Comparison of ENCODE assay signal across 25 cellular contexts in genomic region chr2:205936446-205936845, GRCh38.
A peak's percentile ranks its signal among the peaks of the same experiment; 100 is the strongest.
DNase-seq lines count a peak whose midpoint lies in the region; ATAC-seq, FAIRE-seq and TF ChIP-seq lines count a peak whose summit lies in the region.
"Had no signal": no experiment of that assay in that cellular context is flagged by ENCODE, and none has a peak within 500 bp of the region (broad histone marks: within the 10 kb centered on the region; RNA-seq: fewer than 3 reads in every experiment).

No MANE protein-coding gene starts in this region.

- H3K9me2 ChIP-seq in GM23248 (ENCODE audit: insufficient read depth), result no peaks in the 10 kb centered on the region

- H3K9me3 ChIP-seq in GM23248 (ENCODE audit: low read depth) (no peaks in the 10 kb centered on the region), endothelial cell of umbilical vein (replicated peaks; ENCODE audit: control insufficient read depth, insufficient read depth, low read length) (no peaks in the 10 kb centered on the region), right atrium auricular region (no peaks in the 10 kb centered on the region)
- H3K9me3 ChIP-seq: BE2C, Caco-2 had no signal

- intact Hi-C loops in endothelial cell of umbilical vein (cut with micrococcal nuclease), result no loop called here
- intact Hi-C loops in sciatic nerve (cut with DNase I), result no loop called here

- no TSS peak for BruUV-seq in endothelial cell of umbilical vein (replicated peaks; lab: Mats Ljungman, UMichigan)

- no peak overlapping the region for H3K27ac Mint-ChIP-seq in stimulated activated memory B cell treated with anti-CD40 and anti-IgM and Interleukin-4, amounts not matched to agents 10 μg/mL and 1 μg/mL and 100 μg/mL, for 72 hours
- H3K27ac Mint-ChIP-seq: CD4-positive, CD25-positive, alpha-beta regulatory T cell had no signal

- ATAC-seq in sciatic nerve (peak; percentile 35), HG02798 (IDR thresholded peaks at IDR 0.05; ENCODE audit: poor library complexity, unreplicated experiment) (no peak)
- no peak for ATAC-seq in stimulated activated memory B cell treated with anti-CD40 and anti-IgM and Interleukin-4, amounts not matched to agents 10 μg/mL and 1 μg/mL and 100 μg/mL, for 72 hours
- ATAC-seq: SK-N-SH treated with all-trans-retinoic acid at 6 μM for 48 hours had no signal

- in situ Hi-C loops in GM23248 (cut with MboI), result no loop called here

- H3K27me3 Mint-ChIP-seq in stimulated activated memory B cell treated with anti-CD40 and anti-IgM and Interleukin-4, amounts not matched to agents 10 μg/mL and 1 μg/mL and 100 μg/mL, for 72 hours, result peaks cover 18% of the 10 kb centered on the region

- H3K4me3 ChIP-seq in GM23248, result no peak overlapping the region
- H3K4me3 ChIP-seq in endothelial cell of umbilical vein (replicated peaks in 1 of 3; ENCODE audit: insufficient read depth in 1 of 3, low read depth in 1 of 3, low read length in 3 of 3), result no peak overlapping the region
- no peak overlapping the region for H3K4me3 ChIP-seq in right atrium auricular region

- H2AFZ ChIP-seq in GM23248 (no peak overlapping the region), endothelial cell of umbilical vein (ENCODE audit: low read depth, low read length) (peak overlapping the region; percentile 24)

- 28 to 31% methylated on average over 10 of the region's 10 CpGs for WGBS in GM23248 (ENCODE audit: low coverage in 1 of 2, low lambda C conversion rate in 2 of 2, missing lambda C conversion rate in 2 of 2), 2 experiments

- H4K20me1 ChIP-seq in GM23248 (ENCODE audit: insufficient read depth) (no peaks in the 10 kb centered on the region), endothelial cell of umbilical vein (replicated peaks; ENCODE audit: control insufficient read depth, extremely low read depth, insufficient read depth, low read length) (no peaks in the 10 kb centered on the region)

- H3K36me3 Mint-ChIP-seq in stimulated activated memory B cell treated with anti-CD40 and anti-IgM and Interleukin-4, amounts not matched to agents 10 μg/mL and 1 μg/mL and 100 μg/mL, for 72 hours, result no peaks in the 10 kb centered on the region
- H3K36me3 Mint-ChIP-seq: CD4-positive, CD25-positive, alpha-beta regulatory T cell had no signal

- dilution Hi-C loops in endothelial cell of umbilical vein (cut with MboI; ENCODE audit: extremely low pct_ligation_motif_present, low sequenced_read_pairs), result no loop called here

- no peaks in the 10 kb centered on the region for H3K36me3 ChIP-seq in GM23248 (ENCODE audit: low read depth)
- no peaks in the 10 kb centered on the region for H3K36me3 ChIP-seq in endothelial cell of umbilical vein (ENCODE audit: control insufficient read depth in 2 of 2, extremely low read depth in 1 of 2, insufficient read depth in 2 of 2, low read length in 2 of 2)
- no peaks in the 10 kb centered on the region for H3K36me3 ChIP-seq in right atrium auricular region
- H3K36me3 ChIP-seq: BE2C had no signal

- DNase-seq in AG08395 (ENCODE audit: low spot score), result peak; percentile 42
- DNase-seq in GM23248, result peak; percentile 14
- no peak for DNase-seq in endothelial cell of umbilical vein (ENCODE audit: low read depth, low spot score)
- DNase-seq in sciatic nerve (ENCODE audit: low spot score), result no peak
- DNase-seq in right atrium auricular region (ENCODE audit: low spot score), result no peak
- DNase-seq in activated T-cell treated with anti-CD3 and anti-CD28 coated beads, Interleukin-2, amount 50 U/mL, for 48 hours, result no peak
- DNase-seq: 8988T; BE2C; CD4-positive, CD25-positive, alpha-beta regulatory T cell; DMS 273 treated with DMSO at 0.1 percent for 48 hours; DND-41; Karpas-422; MV-4-11; NCI-H1105 treated with DMSO at 0.1 percent for 48 hours; NCI-H2029 treated with DMSO at 0.1 percent for 48 hours; NCI-H226; NCI-H510A treated with DMSO at 0.1 percent for 48 hours; NCI-H748 treated with DMSO at 0.1 percent for 48 hours; SHP77 treated with DMSO at 0.1 percent for 48 hours had no signal

- TF ChIP-seq POLR2A in endothelial cell of umbilical vein (IDR thresholded peaks at IDR 0.05; ENCODE audit: low read depth, low read length), result no peak

- peaks cover 9% of the 10 kb centered on the region; the same call in 1 of the 2 replicates for H3K27me3 ChIP-seq in GM23248 (replicated peaks; ENCODE audit: insufficient read depth)
- no peaks in the 10 kb centered on the region for H3K27me3 ChIP-seq in endothelial cell of umbilical vein (ENCODE audit: control insufficient read depth in 2 of 2, insufficient read depth in 2 of 2, low read length in 2 of 2)
- no peaks in the 10 kb centered on the region for H3K27me3 ChIP-seq in right atrium auricular region
- H3K27me3 ChIP-seq: BE2C had no signal

- H3K4me3 Mint-ChIP-seq in stimulated activated memory B cell treated with anti-CD40 and anti-IgM and Interleukin-4, amounts not matched to agents 10 μg/mL and 1 μg/mL and 100 μg/mL, for 72 hours, result no peak overlapping the region
- H3K4me3 Mint-ChIP-seq: CD4-positive, CD25-positive, alpha-beta regulatory T cell had no signal

- no peaks in the 10 kb centered on the region for H3K79me2 ChIP-seq in GM23248 (ENCODE audit: insufficient read depth)
- no peaks in the 10 kb centered on the region for H3K79me2 ChIP-seq in endothelial cell of umbilical vein (ENCODE audit: control insufficient read depth, insufficient read depth, low read length)

- H3K4me1 ChIP-seq in GM23248 (ENCODE audit: insufficient read depth), result no peaks in the 10 kb centered on the region
- no peaks in the 10 kb centered on the region for H3K4me1 ChIP-seq in endothelial cell of umbilical vein (ENCODE audit: control insufficient read depth, extremely low read depth, insufficient read depth, low read length)
- no peaks in the 10 kb centered on the region for H3K4me1 ChIP-seq in right atrium auricular region
- H3K4me1 ChIP-seq: BE2C had no signal

- H3K9ac ChIP-seq in GM23248 (no peak overlapping the region), endothelial cell of umbilical vein (replicated peaks; ENCODE audit: extremely low read depth, insufficient read depth, low read length) (no peak overlapping the region)

- H3K9me3 Mint-ChIP-seq in stimulated activated memory B cell treated with anti-CD40 and anti-IgM and Interleukin-4, amounts not matched to agents 10 μg/mL and 1 μg/mL and 100 μg/mL, for 72 hours, result no peaks in the 10 kb centered on the region

- no peaks in the 10 kb centered on the region for H3K4me1 Mint-ChIP-seq in stimulated activated memory B cell treated with anti-CD40 and anti-IgM and Interleukin-4, amounts not matched to agents 10 μg/mL and 1 μg/mL and 100 μg/mL, for 72 hours
- H3K4me1 Mint-ChIP-seq: CD4-positive, CD25-positive, alpha-beta regulatory T cell had no signal

- no peaks in the 10 kb centered on the region for H3K9me1 ChIP-seq in endothelial cell of umbilical vein (replicated peaks; ENCODE audit: control insufficient read depth, extremely low read depth, insufficient read depth, low read length)

- TF ChIP-seq CTCF in endothelial cell of umbilical vein (IDR thresholded peaks at IDR 0.05; ENCODE audit: extremely low read depth in 1 of 2, insufficient read depth in 1 of 2, low read depth in 1 of 2, low read length in 2 of 2) (no peak), right atrium auricular region (IDR thresholded peaks at IDR 0.05) (no peak)

- no peaks in the 10 kb centered on the region for H3F3A ChIP-seq in GM23248 (ENCODE audit: insufficient read depth)

- H3K27ac ChIP-seq in GM23248, result no peak overlapping the region
- no peak overlapping the region for H3K27ac ChIP-seq in endothelial cell of umbilical vein (ENCODE audit: insufficient read depth, low read depth, low read length)
- no peak overlapping the region for H3K27ac ChIP-seq in right atrium auricular region
- H3K27ac ChIP-seq: RWPE1 had no signal

- no peak for FAIRE-seq in endothelial cell of umbilical vein (lab: Jason Lieb, UNC)
- FAIRE-seq: GM18507 had no signal

- CTCF ChIA-PET in endothelial cell of umbilical vein (lab: Charles Lee), result interaction anchor here (0.6 to 6.1 kb wide), 8 partner anchors 10 to 1885 kb away, joined by 3 to 81 read pairs (median 4); no protein-coding TSS in a partner anchor

- H3K4me2 ChIP-seq in GM23248 (ENCODE audit: unreplicated experiment) (no peak overlapping the region), endothelial cell of umbilical vein (ENCODE audit: insufficient read depth, low read length) (no peak overlapping the region)

- POLR2A ChIA-PET in endothelial cell of umbilical vein (lab: Charles Lee), result no interaction called here

TF ChIP-seq in endothelial cell of umbilical vein, 7 proteins besides CTCF, POLR2A, EP300 and RAD21:
- TF ChIP-seq MAX (IDR thresholded peaks at IDR 0.05; ENCODE audit: insufficient read depth, insufficient read length) (no peak), JUN (IDR thresholded peaks at IDR 0.05; ENCODE audit: borderline replicate concordance, insufficient read depth, insufficient read length, low read depth) (no peak), GATA2 (IDR thresholded peaks at IDR 0.05; ENCODE audit: insufficient read depth, insufficient read length, low read depth, low read length) (no peak), FOS (IDR thresholded peaks at IDR 0.05; ENCODE audit: borderline replicate concordance, insufficient read depth, low read length) (no peak), EZH2 (IDR thresholded peaks at IDR 0.05; ENCODE audit: borderline replicate concordance, low read depth, low read length, severe bottlenecking) (no peak), POLR2AphosphoS5 (IDR thresholded peaks at IDR 0.05; ENCODE audit: insufficient read depth, low read depth, low read length) (no peak), MYC (IDR thresholded peaks at IDR 0.05; ENCODE audit: low read depth, low read length) (no peak)
TF ChIP-seq in endothelial cell of umbilical vein: peak in this region for 0.

Comparison
In these comparisons a context has a peak if more than half of its experiments do, and no peak if none do; other contexts are left out.
1. DNase-seq: peak in AG08395 (single experiment) and GM23248 (single experiment); none in endothelial cell of umbilical vein (single experiment), sciatic nerve (single experiment), right atrium auricular region (single experiment) and activated T-cell treated with anti-CD3 and anti-CD28 coated beads, Interleukin-2, amount 50 U/mL, for 48 hours (0 of 2).